Comparison of ENCODE assay signal across 15 cellular contexts in the genomic region with DNA sequence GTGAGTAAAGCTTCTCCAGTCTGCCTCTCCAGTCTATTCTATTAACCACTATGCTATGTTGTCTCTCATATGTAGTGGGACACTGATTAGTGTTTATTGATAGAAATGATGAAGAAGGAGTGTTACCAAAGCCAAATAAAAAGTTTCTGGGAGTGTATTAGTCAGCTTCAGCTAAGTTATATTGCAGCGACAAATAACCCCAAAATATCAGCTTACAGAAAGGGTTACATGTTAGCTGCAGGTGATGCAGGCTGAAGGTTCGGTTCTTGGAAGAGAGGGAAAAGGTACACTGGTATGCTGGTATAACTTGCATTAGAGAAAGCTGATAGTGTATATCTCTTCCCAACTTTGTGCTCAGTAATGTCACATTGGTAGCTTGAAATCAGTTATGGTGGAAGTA. TPM values are rescaled to one million over a fixed set of nuclear protein-coding genes. Genes with fewer than 3 reads are reported as not detected.
DNase-seq lines count a peak whose midpoint lies in the region; ATAC-seq and TF ChIP-seq lines count a peak whose summit lies in the region.
"Had no signal": no experiment of that assay in that cellular context is flagged by ENCODE, and none has a peak within 500 bp of the region (broad histone marks: within the 10 kb centered on the region; RNA-seq: fewer than 3 reads in every experiment).

No MANE protein-coding gene starts in this region.

- DNase-seq in mammary epithelial cell (no peak), breast epithelium (ENCODE audit: low spot score in 2 of 2) (no peak), immature natural killer cell (no peak), OCI-LY7 (ENCODE audit: low spot score) (no peak), MCF 10A (ENCODE audit: unreplicated experiment) (no peak)
- DNase-seq: AML-193; CD4-positive, CD25-positive, alpha-beta regulatory T cell; DMS53; GF-D8; GOT3; H9 had no signal

- peak overlapping the region in 5 of 6 donors; percentile 34 to 92 (median 73) for H3K27ac Mint-ChIP-seq in immature natural killer cell
- H3K27ac Mint-ChIP-seq in MCF 10A (ENCODE audit: low read depth, unreplicated experiment), result no peak overlapping the region
- H3K27ac Mint-ChIP-seq: CD4-positive, CD25-positive, alpha-beta regulatory T cell; H9 had no signal

- no peak overlapping the region for H3K9ac ChIP-seq in mammary epithelial cell (ENCODE audit: insufficient read depth, low read length)
- H3K9ac ChIP-seq: BLaER1 had no signal

- WGBS in mammary epithelial cell (ENCODE audit: low coverage, missing lambda C conversion rate), result 97% methylated on average over 2 of the region's 2 CpGs

- H3K4me2 ChIP-seq in mammary epithelial cell (ENCODE audit: insufficient read depth, low read depth, low read length) (no peak overlapping the region), OCI-LY7 (ENCODE audit: low read length) (no peak overlapping the region)
- H3K4me2 ChIP-seq: BLaER1 had no signal

- POLR2A ChIA-PET in OCI-LY7 (lab: Charles Lee) (no interaction called here), MCF 10A (lab: Yijun Ruan, JAX) (interaction anchor here (0.6 to 4.3 kb wide), 6 partner anchors 12 to 203 kb away, joined by 3 to 22 read pairs (median 4); a partner anchor contains a TSS)

- no peaks in the 10 kb centered on the region for H3K9me2 ChIP-seq in OCI-LY7 (ENCODE audit: insufficient read depth, low read length)

- in situ Hi-C loops in mammary epithelial cell (cut with MboI; ENCODE audit: low sequenced_read_pairs in 2 of 2), result no loop called here

- H3K27me3 Mint-ChIP-seq in immature natural killer cell (ENCODE audit: low read depth in 3 of 3) (peaks cover 0 to 9% (median 6%) of the 10 kb centered on the region in 3 donors), MCF 10A (ENCODE audit: insufficient read depth, unreplicated experiment) (no peaks in the 10 kb centered on the region)

- H2AFZ ChIP-seq in mammary epithelial cell (ENCODE audit: low read depth, low read length), result no peak overlapping the region
- no peak overlapping the region for H2AFZ ChIP-seq in OCI-LY7 (ENCODE audit: low read length)

- H3K27ac ChIP-seq in mammary epithelial cell (ENCODE audit: insufficient read depth, low read depth, low read length) (peak overlapping the region; percentile 33), breast epithelium (no peak overlapping the region), neutrophil (peak overlapping the region; percentile 92), OCI-LY7 (ENCODE audit: low read depth, low read length, poor library complexity, severe bottlenecking) (no peak overlapping the region)
- H3K27ac ChIP-seq: 22Rv1, BLaER1 had no signal

- H3K36me3 ChIP-seq in mammary epithelial cell (ENCODE audit: insufficient read depth, low read length) (no peaks in the 10 kb centered on the region), breast epithelium (no peaks in the 10 kb centered on the region), neutrophil (no peaks in the 10 kb centered on the region), OCI-LY7 (ENCODE audit: insufficient read depth, low read length) (no peaks in the 10 kb centered on the region)
- H3K36me3 ChIP-seq: BLaER1 had no signal

- BruUV-seq in mammary epithelial cell (replicated peaks; lab: Mats Ljungman, UMichigan) (no TSS peak), OCI-LY7 (replicated peaks; lab: Mats Ljungman, UMichigan) (no TSS peak), MCF 10A (replicated peaks; lab: Mats Ljungman, UMichigan) (no TSS peak)

- H3K36me3 Mint-ChIP-seq in immature natural killer cell (no peaks in the 10 kb centered on the region), MCF 10A (ENCODE audit: insufficient read depth, unreplicated experiment) (no peaks in the 10 kb centered on the region)
- H3K36me3 Mint-ChIP-seq: CD4-positive, CD25-positive, alpha-beta regulatory T cell had no signal

- CTCF ChIA-PET in mammary epithelial cell (lab: Charles Lee; ENCODE audit: low non-redundant PET), result no interaction called here
- CTCF ChIA-PET in OCI-LY7 (lab: Charles Lee; ENCODE audit: unreplicated experiment), result no interaction called here
- CTCF ChIA-PET in MCF 10A (lab: Yijun Ruan, JAX), result interaction anchor here (0.5 to 1.5 kb wide), 10 partner anchors 9 to 1806 kb away, joined by 3 to 6 read pairs (median 4); no protein-coding TSS in a partner anchor

- H3K4me1 Mint-ChIP-seq in immature natural killer cell (peaks cover 19 to 32% of the 10 kb centered on the region in 2 donors), MCF 10A (ENCODE audit: insufficient read depth, unreplicated experiment) (peaks cover 26% of the 10 kb centered on the region)

- no peak for TF ChIP-seq POLR2A in breast epithelium (IDR thresholded peaks at IDR 0.05)

- H3K4me3 ChIP-seq in mammary epithelial cell (replicated peaks in 1 of 3; ENCODE audit: insufficient read depth in 1 of 3, low read depth in 2 of 3, low read length in 3 of 3) (no peak overlapping the region), breast epithelium (no peak overlapping the region), neutrophil (ENCODE audit: low read depth in 1 of 2, low read length in 1 of 2) (no peak overlapping the region), OCI-LY7 (ENCODE audit: low read depth, low read length, poor library complexity, severe bottlenecking) (no peak overlapping the region)
- H3K4me3 ChIP-seq: BLaER1 had no signal

- H3K79me2 ChIP-seq in mammary epithelial cell (ENCODE audit: insufficient read depth, low read length) (no peaks in the 10 kb centered on the region), OCI-LY7 (ENCODE audit: insufficient read depth, low read depth, low read length) (no peaks in the 10 kb centered on the region)

- dilution Hi-C loops in mammary epithelial cell (cut with HindIII; ENCODE audit: low sequenced_read_pairs), result loop anchor here (5.0 kb wide), 1 partner anchor 55 kb away; no protein-coding TSS in a partner anchor

- no peaks in the 10 kb centered on the region for H4K20me1 ChIP-seq in mammary epithelial cell (ENCODE audit: insufficient read depth, low read length)
- no peaks in the 10 kb centered on the region for H4K20me1 ChIP-seq in OCI-LY7 (ENCODE audit: insufficient read depth, low read length)
- H4K20me1 ChIP-seq: BLaER1 had no signal

- intact Hi-C loops in mammary epithelial cell (cut with micrococcal nuclease) (no loop called here), breast epithelium (cut with DNase I; ENCODE audit: low total_unique reads) (no loop called here), OCI-LY7 (cut with micrococcal nuclease; ENCODE audit: unreplicated experiment) (no loop called here), MCF 10A (cut with micrococcal nuclease) (no loop called here)

- ATAC-seq in HG03095 (IDR thresholded peaks at IDR 0.05; ENCODE audit: unreplicated experiment), result no peak

- H3K9me3 ChIP-seq in mammary epithelial cell (replicated peaks; ENCODE audit: insufficient read depth, low read length) (no peaks in the 10 kb centered on the region), breast epithelium (no peaks in the 10 kb centered on the region), neutrophil (no peaks in the 10 kb centered on the region), OCI-LY7 (ENCODE audit: low read length) (no peaks in the 10 kb centered on the region)

- H3K4me3 Mint-ChIP-seq in immature natural killer cell (peak overlapping the region in 1 of 5 donors; percentile 55), MCF 10A (ENCODE audit: unreplicated experiment) (no peak overlapping the region)
- H3K4me3 Mint-ChIP-seq: CD4-positive, CD25-positive, alpha-beta regulatory T cell; H9 had no signal

- TF ChIP-seq CTCF in mammary epithelial cell (conservative IDR thresholded peaks at IDR 0.05 in 1 of 2, IDR thresholded peaks at IDR 0.05 in 1 of 2; ENCODE audit: extremely low read depth in 1 of 2, insufficient read depth in 1 of 2, low read depth in 1 of 2, low read length in 2 of 2), result no peak
- TF ChIP-seq CTCF in breast epithelium (IDR thresholded peaks at IDR 0.05), result no peak
- no peak for TF ChIP-seq CTCF in neutrophil (IDR thresholded peaks at IDR 0.05)
- no peak for TF ChIP-seq CTCF in OCI-LY7 (conservative IDR thresholded peaks at IDR 0.05; ENCODE audit: low read length)
- TF ChIP-seq CTCF in MCF 10A (IDR thresholded peaks at IDR 0.05; ENCODE audit: unreplicated experiment), result no peak

- H3K4me1 ChIP-seq in mammary epithelial cell (ENCODE audit: insufficient read depth, low read length) (peaks cover 31% of the 10 kb centered on the region), breast epithelium (no peaks in the 10 kb centered on the region), neutrophil (ENCODE audit: control insufficient read depth in 1 of 2, insufficient read depth in 1 of 2, low read depth in 1 of 2, low read length in 1 of 2) (peaks cover 62 to 64% of the 10 kb centered on the region in 2 experiments), OCI-LY7 (ENCODE audit: insufficient read depth, low read length, poor library complexity, severe bottlenecking) (no peaks in the 10 kb centered on the region)

- no peaks in the 10 kb centered on the region for H3K27me3 ChIP-seq in mammary epithelial cell (ENCODE audit: insufficient read depth, low read length)
- H3K27me3 ChIP-seq in breast epithelium, result no peaks in the 10 kb centered on the region
- H3K27me3 ChIP-seq in neutrophil, result no peaks in the 10 kb centered on the region
- H3K27me3 ChIP-seq: BLaER1 had no signal

- H3K9me3 Mint-ChIP-seq in immature natural killer cell (no peaks in the 10 kb centered on the region), MCF 10A (ENCODE audit: unreplicated experiment) (no peaks in the 10 kb centered on the region)

RNA-seq across cellular contexts. Expression of a gene that starts 10.6 kb away (rescaled TPM):
- total RNA-seq in mammary epithelial cell (100 to 1,000 TPM; 157 to 217 TPM), breast epithelium (100 to 1,000 TPM; 124 to 483 (median 280) TPM), OCI-LY7 (2022) (256 and 298 TPM in 2 replicates), MCF 10A (2022) (286 and 390 TPM in 2 replicates)
- polyA plus RNA-seq in mammary epithelial cell (221 TPM), immature natural killer cell (100 to 1,000 TPM; 138 to 174 (median 143) TPM)
- 146 TPM for polyA minus RNA-seq in mammary epithelial cell
- 185 and 223 TPM in 2 replicates for total RNA-seq in OCI-LY7 (2014; rRNA removed; shearing (Covaris generic))

RNA-seq across cellular contexts. Expression of a gene that starts 33.7 kb away (rescaled TPM):
- 10 to 100 TPM in 1 of 2 donors, 1 to 10 TPM in 1; 8.3 to 12.5 TPM for total RNA-seq in mammary epithelial cell
- 3.4 TPM for polyA plus RNA-seq in mammary epithelial cell
- polyA minus RNA-seq in mammary epithelial cell, result 16.3 TPM
- total RNA-seq in breast epithelium, result 10 to 100 TPM in 1 of 3 donors, 1 to 10 TPM in 2; 1.9 to 11.8 (median 7.9) TPM
- 1 to 10 TPM; 1.6 to 2.9 (median 1.8) TPM for polyA plus RNA-seq in immature natural killer cell
- total RNA-seq in OCI-LY7 (2014; rRNA removed; shearing (Covaris generic)), result 0.63 and 1.3 TPM in 2 replicates
- 0.27 and 0.94 TPM in 2 replicates for total RNA-seq in OCI-LY7 (2022)
- 1.6 and 4.3 TPM in 2 replicates for total RNA-seq in MCF 10A (2022)

Comparison
In these comparisons a context has a peak if more than half of its experiments do, and no peak if none do; other contexts are left out.
1. H3K27ac ChIP-seq: peak in mammary epithelial cell (single experiment) and neutrophil (single experiment); none in breast epithelium (0 of 2) and OCI-LY7 (single experiment).